8 cellular contexts compared by ENCODE assay signal in the genomic region with DNA sequence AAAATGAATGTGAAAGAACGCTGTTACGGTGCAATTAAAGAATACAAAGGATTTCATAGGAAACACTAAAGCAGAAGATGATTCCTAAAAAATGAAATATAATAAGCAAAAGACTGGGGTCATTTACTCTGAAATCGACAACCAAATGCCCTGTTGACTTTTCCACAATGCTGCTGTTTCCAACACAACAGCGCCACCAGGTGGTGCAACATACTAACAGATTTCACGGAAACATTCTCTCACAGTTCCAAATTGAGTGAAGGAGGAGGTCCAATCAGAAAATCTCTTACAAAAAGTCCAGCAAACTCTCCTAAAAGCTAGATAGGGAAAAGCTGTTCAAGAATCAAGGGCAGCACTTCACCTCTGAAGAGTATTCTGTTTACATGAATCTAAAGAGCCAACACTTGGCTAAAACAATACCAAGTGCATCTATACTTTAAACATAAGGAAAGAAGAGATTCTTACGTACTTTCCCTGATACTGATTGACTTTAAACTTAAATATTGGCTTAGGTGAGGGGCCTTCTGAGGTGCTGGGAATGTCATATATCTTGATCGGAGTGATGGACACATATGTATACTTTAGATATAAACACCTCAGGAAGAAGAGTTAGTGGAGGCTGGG. TPM values are rescaled to one million over a fixed set of nuclear protein-coding genes. Genes with fewer than 3 reads are reported as not detected.
DNase-seq lines count a peak whose midpoint lies in the region; ATAC-seq, FAIRE-seq and TF ChIP-seq lines count a peak whose summit lies in the region.

No MANE protein-coding gene starts in this region.

- FAIRE-seq in frontal cortex (lab: Jason Lieb, UNC), result peak; percentile 86

- ATAC-seq in omental fat pad (ENCODE audit: low FRiP score) (peak; percentile 62), thoracic aorta (ENCODE audit: insufficient number of reproducible peaks, low FRiP score, low read depth) (peak; percentile 65), HG03196 (IDR thresholded peaks at IDR 0.05; ENCODE audit: unreplicated experiment) (no peak)

- H3K4me3 ChIP-seq in LNCaP clone FGC (ENCODE audit: low read depth, low read length), result no peak overlapping the region
- no peak overlapping the region for H3K4me3 ChIP-seq in thoracic aorta

- TF ChIP-seq CTCF in LNCaP clone FGC (IDR thresholded peaks at IDR 0.05; ENCODE audit: control insufficient read depth, extremely low read depth, insufficient read depth) (peak; percentile 87), omental fat pad (IDR thresholded peaks at IDR 0.05) (peak in 1 of 3 donors; percentile 31), thoracic aorta (IDR thresholded peaks at IDR 0.05) (peak; percentile 75)

- H3K27ac ChIP-seq in thoracic aorta, result no peak overlapping the region

- no peaks in the 10 kb centered on the region for H3K27me3 ChIP-seq in thoracic aorta (replicated peaks; ENCODE audit: insufficient read depth)

- H3K4me1 ChIP-seq in thoracic aorta (ENCODE audit: control insufficient read depth in 1 of 2, low read depth in 2 of 2), result no peaks in the 10 kb centered on the region

- H3K36me3 ChIP-seq in thoracic aorta, result no peaks in the 10 kb centered on the region

- no peaks in the 10 kb centered on the region for H3K9me3 ChIP-seq in thoracic aorta

- DNase-seq in EH (ENCODE audit: low read depth), result peak; percentile 76
- peak; percentile 48 for DNase-seq in LNCaP clone FGC (ENCODE audit: low read depth)
- DNase-seq in SHP77 treated with DMSO at 0.1 percent for 48 hours (lab: John Stamatoyannopoulos, UW), result peak; percentile 6
- DNase-seq in activated effector memory CD4-positive, alpha-beta T cell treated with anti-CD3 and anti-CD28 coated beads, Interleukin-2, amount 50 U/mL, for 16 hours, result peak; percentile 89
- peak; percentile 14 to 62 for DNase-seq in frontal cortex (ENCODE audit: low spot score in 2 of 2)
- DNase-seq in omental fat pad (ENCODE audit: low spot score), result peak; percentile 90
- peak; percentile 49 for DNase-seq in thoracic aorta (ENCODE audit: low spot score)

RNA-seq across cellular contexts. Expression of a gene that starts 55.9 kb away (rescaled TPM):
- total RNA-seq in frontal cortex (24.1 TPM), omental fat pad (10 to 100 TPM; 16.1 to 25.2 (median 19.3) TPM), thoracic aorta (10 to 100 TPM; 10.6 to 26.0 TPM)

Comparison
In these comparisons a context has a peak if more than half of its experiments do, and no peak if none do; other contexts are left out.
1. DNase-seq: peak in every context shown above with its lines; median percentile 90 in omental fat pad; 89 in activated effector memory CD4-positive, alpha-beta T cell treated with anti-CD3 and anti-CD28 coated beads, Interleukin-2, amount 50 U/mL, for 16 hours; 76 in EH; 49 in thoracic aorta; 48 in LNCaP clone FGC; 38 in frontal cortex; 6 in SHP77 treated with DMSO at 0.1 percent for 48 hours.